ENCODE assay signal across 1 cellular context in genomic region chr9:133876836-133877235, GRCh38.
TF ChIP-seq lines count a peak whose summit lies in the region.

No MANE protein-coding gene starts in this region.

TF ChIP-seq in GM23338, 12 proteins besides CTCF, POLR2A, EP300 and RAD21 (continued from another document):
- no peak for TF ChIP-seq ETS1 (IDR thresholded peaks at IDR 0.05)
- TF ChIP-seq ZNF331 (CRISPR knock-in tag; IDR thresholded peaks at IDR 0.05; ENCODE audit: low read depth): no peak
- no peak for TF ChIP-seq EZH2 (IDR thresholded peaks at IDR 0.05; ENCODE audit: low read depth, unreplicated experiment)
